In genomic region chr6:122726649-122727048, GRCh38 we compare ENCODE assay signal across 9 cellular contexts. TPM values are rescaled to one million over a fixed set of nuclear protein-coding genes. Genes with fewer than 3 reads are reported as not detected.
DNase-seq lines count a peak whose midpoint lies in the region; ATAC-seq and TF ChIP-seq lines count a peak whose summit lies in the region.
"Had no signal": no experiment of that assay in that cellular context is flagged by ENCODE, and none has a peak within 500 bp of the region (broad histone marks: within the 10 kb centered on the region; RNA-seq: fewer than 3 reads in every experiment).

No MANE protein-coding gene starts in this region.

- no peaks in the 10 kb centered on the region for H3K36me3 Mint-ChIP-seq in T-helper 17 cell (ENCODE audit: low read depth)
- no peaks in the 10 kb centered on the region for H3K36me3 Mint-ChIP-seq in naive thymus-derived CD8-positive, alpha-beta T cell

- H3K9me3 ChIP-seq in T-helper 17 cell (ENCODE audit: control insufficient read depth, low read length, poor library complexity, severe bottlenecking) (no peaks in the 10 kb centered on the region), right cardiac atrium (ENCODE audit: control insufficient read depth, low read length) (no peaks in the 10 kb centered on the region)

- no peaks in the 10 kb centered on the region for H3K9me3 Mint-ChIP-seq in naive thymus-derived CD8-positive, alpha-beta T cell

- H3K4me3 ChIP-seq in WI38 (ENCODE audit: low read depth, low read length) (no peak overlapping the region), right cardiac atrium (ENCODE audit: low read length) (no peak overlapping the region)

- TF ChIP-seq CTCF in GM10266 (IDR thresholded peaks at IDR 0.05; ENCODE audit: control insufficient read depth, insufficient read depth, low read depth, missing control alignments) (peak; percentile 39), WI38 (IDR thresholded peaks at IDR 0.05; ENCODE audit: low read depth, low read length) (peak; percentile 68)

- H3K27me3 Mint-ChIP-seq in T-helper 17 cell: peaks cover 10% of the 10 kb centered on the region
- H3K27me3 Mint-ChIP-seq in naive thymus-derived CD8-positive, alpha-beta T cell: peaks cover 0 to 5% (median 4%) of the 10 kb centered on the region in 5 donors

- no peaks in the 10 kb centered on the region for H3K27me3 ChIP-seq in right cardiac atrium (ENCODE audit: control insufficient read depth, insufficient read depth)

- H3K4me1 ChIP-seq in right cardiac atrium (ENCODE audit: control insufficient read depth, insufficient read depth, low read length): no peaks in the 10 kb centered on the region

- H3K4me1 Mint-ChIP-seq in T-helper 17 cell: no peaks in the 10 kb centered on the region
- H3K4me1 Mint-ChIP-seq in naive thymus-derived CD8-positive, alpha-beta T cell: no peaks in the 10 kb centered on the region

- no peak overlapping the region for H3K27ac ChIP-seq in right cardiac atrium (ENCODE audit: low read length)

- POLR2A ChIA-PET in naive thymus-derived CD8-positive, alpha-beta T cell (lab: Charles Lee): no interaction called here

- H3K4me3 Mint-ChIP-seq in T-helper 17 cell: no peak overlapping the region
- H3K4me3 Mint-ChIP-seq in naive thymus-derived CD8-positive, alpha-beta T cell: no peak overlapping the region

- H3K27ac Mint-ChIP-seq in T-helper 17 cell: no peak overlapping the region
- H3K27ac Mint-ChIP-seq in naive thymus-derived CD8-positive, alpha-beta T cell: no peak overlapping the region

- 24% methylated on average over 2 of the region's 2 CpGs for WGBS in right cardiac atrium

- DNase-seq in GM10266 (ENCODE audit: extremely low spot score): no peak
- peak; percentile 39 for DNase-seq in HT1080 (ENCODE audit: low read depth)
- DNase-seq in mesenteric fat pad (ENCODE audit: low spot score): peak; percentile 47
- DNase-seq in T-helper 17 cell: no peak
- no peak for DNase-seq in naive thymus-derived CD8-positive, alpha-beta T cell
- no peak for DNase-seq in right cardiac atrium
- DNase-seq in activated gamma-delta T cell treated with Interleukin-2 at 50 U/mL for 16 hours: no peak

- ATAC-seq in T-helper 17 cell: no peak
- no peak for ATAC-seq in naive thymus-derived CD8-positive, alpha-beta T cell
- ATAC-seq in right cardiac atrium: no peak

- intact Hi-C loops in right cardiac atrium (cut with DNase I): no loop called here

RNA-seq across cellular contexts. Expression of gene FABP7, which starts 52.9 kb away (rescaled TPM):
- total RNA-seq in HT1080 (2014; rRNA removed; shearing (Covaris generic)): not detected in 2 replicates
- not detected in 2 replicates for polyA plus RNA-seq in HT1080 (2015; cell fraction: cytosol; rRNA removed)
- polyA plus RNA-seq in HT1080 (2015; cell fraction: nucleus; rRNA removed): not detected in 2 replicates
- total RNA-seq in mesenteric fat pad: not detected
- total RNA-seq in T-helper 17 cell: not detected
- total RNA-seq in naive thymus-derived CD8-positive, alpha-beta T cell: not detected
- polyA plus RNA-seq in naive thymus-derived CD8-positive, alpha-beta T cell: not detected
- total RNA-seq in right cardiac atrium: 1 to 10 TPM in 2 of 4 donors, under 1 TPM in 1, not detected in 1; 0.51 to 1.1 (median 1.0) TPM
- polyA plus RNA-seq in right cardiac atrium: 3.3 TPM
- total RNA-seq: ureter had no signal

Comparison
In these comparisons a context has a peak if more than half of its experiments do, and no peak if none do; other contexts are left out.
1. DNase-seq: peak in HT1080 (single experiment) and mesenteric fat pad (single experiment); none in GM10266 (single experiment), T-helper 17 cell (0 of 3), naive thymus-derived CD8-positive, alpha-beta T cell (0 of 10), right cardiac atrium (0 of 3) and activated gamma-delta T cell treated with Interleukin-2 at 50 U/mL for 16 hours (single experiment).